Comparison of ENCODE assay signal across 7 cellular contexts in the genomic region with DNA sequence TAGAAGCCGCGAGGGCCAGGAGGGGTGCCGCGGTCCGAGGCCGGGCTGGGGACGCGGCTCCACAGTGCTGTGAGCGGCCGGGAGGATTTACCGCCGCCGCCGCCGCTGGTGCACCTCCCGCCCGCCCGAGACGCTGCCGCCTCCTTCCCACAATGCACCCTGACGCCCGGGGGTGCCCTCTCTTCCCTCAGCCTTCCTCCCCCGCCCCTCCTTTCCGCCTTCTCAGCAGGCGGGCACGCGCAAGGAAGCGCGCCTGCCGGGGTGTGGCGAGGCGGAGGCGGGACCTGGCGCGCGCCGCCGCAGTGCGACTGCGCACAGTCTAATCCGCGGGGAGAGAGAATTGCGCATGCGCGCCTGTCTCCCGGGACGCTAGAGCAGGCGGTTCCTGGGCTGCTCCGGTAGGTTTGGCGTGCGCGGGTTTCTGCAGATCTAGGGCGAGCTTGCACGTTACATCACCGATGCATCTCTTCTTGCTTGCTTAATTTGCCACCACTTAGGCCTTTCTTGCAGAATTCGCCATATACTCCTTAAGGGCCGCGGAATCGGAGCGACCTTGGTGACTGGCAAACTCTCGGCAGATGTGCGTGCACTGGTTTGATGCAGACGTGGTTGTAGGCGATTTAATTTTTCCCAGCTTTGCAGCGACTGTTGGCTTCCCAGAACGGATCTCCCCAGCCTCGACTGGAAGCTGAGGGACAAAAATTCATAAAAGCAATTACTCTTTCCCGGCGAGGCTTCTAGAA. TPM values are rescaled to one million over a fixed set of nuclear protein-coding genes. Genes with fewer than 3 reads are reported as not detected.
DNase-seq lines count a peak whose midpoint lies in the region; ATAC-seq lines count a peak whose summit lies in the region.

TSS of gene GVQW3 (plus strand) at position 347 of the 743 bp plus-strand sequence. CDS start 506 bp downstream, outside the sequence.
TSS of gene THAP12 (minus strand) at position 156 of the 743 bp plus-strand sequence. CDS start 296 bp downstream, outside the sequence.

- H3K36me3 Mint-ChIP-seq in T-helper 17 cell (ENCODE audit: low read depth): peaks cover 6% of the 10 kb centered on the region

- no peaks in the 10 kb centered on the region for H3K27me3 Mint-ChIP-seq in T-helper 17 cell

- DNase-seq in NCI-H1694 treated with DMSO at 0.1 percent for 48 hours (lab: John Stamatoyannopoulos, UW): peak; percentile 85
- peak; percentile 96 to 98 (median 97) for DNase-seq in T-helper 17 cell
- DNase-seq in anterior cingulate cortex (lab: John Stamatoyannopoulos, UW): peak; percentile 82 to 98 (median 96)
- peak; percentile 100 for DNase-seq in hepatic stellate cell (ENCODE audit: low spot score)
- peak; percentile 87 for DNase-seq in renal cortical epithelial cell (ENCODE audit: low read depth)

- no peaks in the 10 kb centered on the region for H3K9me3 ChIP-seq in T-helper 17 cell (ENCODE audit: control insufficient read depth, low read length, poor library complexity, severe bottlenecking)

- H3K4me3 Mint-ChIP-seq in T-helper 17 cell: peak within 1 kb of the TSS; percentile 98

- peaks cover 51% of the 10 kb centered on the region for H3K4me1 Mint-ChIP-seq in T-helper 17 cell

- peak within 1 kb of the TSS; percentile 94 for H3K27ac Mint-ChIP-seq in T-helper 17 cell

- ATAC-seq in GM18502 (IDR thresholded peaks at IDR 0.05; ENCODE audit: poor library complexity, unreplicated experiment) (peak; percentile 76), HG02943 (IDR thresholded peaks at IDR 0.05; ENCODE audit: low read depth, unreplicated experiment) (peak; percentile 67), T-helper 17 cell (peak; percentile 90)

RNA-seq across cellular contexts. Expression of gene GVQW3, which starts in this region (rescaled TPM):
- 1 to 10 TPM; 1.7 to 2.5 TPM for total RNA-seq in T-helper 17 cell
- total RNA-seq in renal cortical epithelial cell: 0.17 and 1.3 TPM in 2 replicates

RNA-seq across cellular contexts. Expression of gene THAP12, which starts in this region (rescaled TPM):
- 10 to 100 TPM; 53.1 to 60.8 TPM for total RNA-seq in T-helper 17 cell
- total RNA-seq in renal cortical epithelial cell: 39.2 and 47.9 TPM in 2 replicates

Comparison
In these comparisons a context has a peak if more than half of its experiments do, and no peak if none do; other contexts are left out.
1. Peak in every context shown above with its lines: DNase-seq and ATAC-seq.